28 cellular contexts compared by ENCODE assay signal in genomic region chr13:97692628-97693027, GRCh38.
"Had no signal": no experiment of that assay in that cellular context is flagged by ENCODE, and none has a peak within 500 bp of the region (broad histone marks: within the 10 kb centered on the region; RNA-seq: fewer than 3 reads in every experiment).

No MANE protein-coding gene starts in this region.

- H3K36me3 ChIP-seq: colonic mucosa, esophagus muscularis mucosa, esophagus squamous epithelium, gastrocnemius medialis, gastroesophageal sphincter, heart left ventricle, heart right ventricle had no signal

- H3K27ac ChIP-seq: colonic mucosa, coronary artery, dorsolateral prefrontal cortex, epithelial cell of prostate, esophagus muscularis mucosa, esophagus squamous epithelium, gastrocnemius medialis, gastroesophageal sphincter, heart left ventricle, heart right ventricle, hepatocyte had no signal

- H3K4me2 ChIP-seq: hepatocyte had no signal

- H3K79me2 ChIP-seq: hepatocyte had no signal

- H3K4me1 ChIP-seq: colonic mucosa, esophagus muscularis mucosa, esophagus squamous epithelium, gastrocnemius medialis, gastroesophageal sphincter, heart left ventricle, heart right ventricle had no signal

- ATAC-seq: effector memory CD8-positive, alpha-beta T cell; esophagus mucosa; gastrocnemius medialis; gastroesophageal sphincter; heart left ventricle; heart right ventricle had no signal

- FAIRE-seq: colon, endometrium, endothelial cell of umbilical vein, frontal cortex had no signal

- H3K4me3 ChIP-seq: colonic mucosa, coronary artery, dorsolateral prefrontal cortex, esophagus muscularis mucosa, esophagus squamous epithelium, gastrocnemius medialis, gastroesophageal sphincter, heart left ventricle, heart right ventricle, hepatocyte had no signal

- DNase-seq: colonic mucosa; cortex of kidney; dermis blood vessel endothelial cell; dorsolateral prefrontal cortex; effector CD4-positive, alpha-beta T cell; effector CD8-positive, alpha-beta T cell; effector memory CD4-positive, alpha-beta T cell; effector memory CD8-positive, alpha-beta T cell; endodermal cell; erythroblast; esophagus squamous epithelium; foreskin fibroblast; foreskin melanocyte; gastrocnemius medialis; glutamatergic neuron; head of caudate nucleus; heart left ventricle; heart right ventricle had no signal

- H2AFZ ChIP-seq: hepatocyte had no signal

- H3K9me3 ChIP-seq: colonic mucosa, esophagus squamous epithelium, gastrocnemius medialis, gastroesophageal sphincter had no signal

- H3K27me3 ChIP-seq: colonic mucosa, esophagus muscularis mucosa, esophagus squamous epithelium, gastrocnemius medialis, gastroesophageal sphincter, hepatocyte had no signal
